In the genomic region with DNA sequence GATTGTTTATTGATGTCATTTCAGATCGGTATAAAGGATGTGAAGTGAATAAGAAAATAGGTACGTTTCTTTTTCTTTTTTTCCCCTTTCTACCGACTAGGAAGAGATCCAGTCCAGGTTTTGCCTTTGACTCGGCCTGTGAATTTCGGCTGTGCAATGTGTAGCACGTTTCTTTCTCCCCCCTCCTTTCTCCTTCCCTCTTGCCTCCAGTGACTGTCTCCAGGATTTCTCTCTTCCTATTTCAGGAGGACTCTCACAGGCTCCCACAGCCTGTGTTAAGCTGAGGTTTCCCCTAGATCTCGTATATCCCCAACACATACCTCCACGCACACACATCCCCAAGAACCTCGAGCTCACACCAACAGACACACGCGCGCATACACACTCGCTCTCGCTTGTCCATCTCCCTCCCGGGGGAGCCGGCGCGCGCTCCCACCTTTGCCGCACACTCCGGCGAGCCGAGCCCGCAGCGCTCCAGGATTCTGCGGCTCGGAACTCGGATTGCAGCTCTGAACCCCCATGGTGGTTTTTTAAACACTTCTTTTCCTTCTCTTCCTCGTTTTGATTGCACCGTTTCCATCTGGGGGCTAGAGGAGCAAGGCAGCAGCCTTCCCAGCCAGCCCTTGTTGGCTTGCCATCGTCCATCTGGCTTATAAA, we compare ENCODE assay signal across 8 cellular contexts. TPM values are rescaled to one million over a fixed set of nuclear protein-coding genes. Genes with fewer than 3 reads are reported as not detected.
DNase-seq lines count a peak whose midpoint lies in the region; ATAC-seq and TF ChIP-seq lines count a peak whose summit lies in the region.

A gene (plus strand): TSS at position 185 of the 657 bp plus-strand sequence.

- intact Hi-C loops in left lung (cut with DNase I), result no loop called here
- intact Hi-C loops in thyroid gland (cut with DNase I), result no loop called here

- H3K27ac ChIP-seq in left lung, result peak within 1 kb of the TSS; percentile 57 to 85
- peak within 1 kb of the TSS in 1 of 3 donors; percentile 58 for H3K27ac ChIP-seq in thyroid gland

- 1% methylated on average over 31 of the region's 31 CpGs for WGBS in thyroid gland, 2 donors

- no peak for TF ChIP-seq CTCF in HFF-Myc (IDR thresholded peaks at IDR 0.05; ENCODE audit: low read depth, low read length, missing control alignments)
- no peak for TF ChIP-seq CTCF in choroid plexus epithelial cell (conservative IDR thresholded peaks at IDR 0.05; ENCODE audit: low read depth, low read length)
- TF ChIP-seq CTCF in left lung (IDR thresholded peaks at IDR 0.05), result no peak
- no peak for TF ChIP-seq CTCF in thyroid gland (IDR thresholded peaks at IDR 0.05)

- no peaks in the 10 kb centered on the region for H3K9me3 ChIP-seq in left lung
- H3K9me3 ChIP-seq in thyroid gland, result no peaks in the 10 kb centered on the region

- peak; percentile 66 for ATAC-seq in left lung
- ATAC-seq in HG03025 (IDR thresholded peaks at IDR 0.05; ENCODE audit: low FRiP score, unreplicated experiment), result no peak
- ATAC-seq in HG03439 (IDR thresholded peaks at IDR 0.05; ENCODE audit: unreplicated experiment), result no peak

- DNase-seq in HFF-Myc (ENCODE audit: extremely low read depth, low read depth) (peak; percentile 82), NCI-H524 treated with DMSO at 0.1 percent for 48 hours (lab: John Stamatoyannopoulos, UW) (peak; percentile 81), choroid plexus epithelial cell (ENCODE audit: low read depth) (peak; percentile 98), left lung (no peak), thyroid gland (peak in 1 of 2 donors; percentile 4), OCI-M2 (lab: John Stamatoyannopoulos, UW; ENCODE audit: unreplicated experiment) (no peak)

- TF ChIP-seq POLR2A in thyroid gland (IDR thresholded peaks at IDR 0.05), result no peak

- no peaks in the 10 kb centered on the region for H3K36me3 ChIP-seq in left lung
- H3K36me3 ChIP-seq in thyroid gland, result no peaks in the 10 kb centered on the region

- H3K27me3 ChIP-seq in left lung (peaks cover 16 to 43% of the 10 kb centered on the region in 2 donors), thyroid gland (no peaks in the 10 kb centered on the region)

- peak within 1 kb of the TSS; percentile 76 for H3K4me3 ChIP-seq in HFF-Myc (replicated peaks; ENCODE audit: low read depth, low read length)
- peak within 1 kb of the TSS; percentile 88 for H3K4me3 ChIP-seq in choroid plexus epithelial cell (ENCODE audit: low read depth, low read length)
- peak within 1 kb of the TSS; percentile 34 to 48 for H3K4me3 ChIP-seq in left lung
- H3K4me3 ChIP-seq in thyroid gland (replicated peaks in 1 of 3), result peak within 1 kb of the TSS in 2 of 3 donors; percentile 7 to 20

- H3K4me1 ChIP-seq in left lung (no peaks in the 10 kb centered on the region), thyroid gland (no peaks in the 10 kb centered on the region)

RNA-seq across cellular contexts. Expression of the gene that starts here (rescaled TPM):
- 1 to 10 TPM; 9.6 to 9.7 TPM for total RNA-seq in left lung
- total RNA-seq in thyroid gland, result 10 to 100 TPM in 1 of 4 donors, 1 to 10 TPM in 3; 2.8 to 13.4 (median 7.5) TPM

Comparison
In these comparisons a context has a peak if more than half of its experiments do, and no peak if none do; other contexts are left out.
1. DNase-seq: peak in HFF-Myc (single experiment), NCI-H524 treated with DMSO at 0.1 percent for 48 hours (single experiment) and choroid plexus epithelial cell (single experiment); none in left lung (0 of 2) and OCI-M2 (single experiment).
2. H3K4me3 ChIP-seq: peak in every context shown above with its lines; median percentile 88 in choroid plexus epithelial cell; 76 in HFF-Myc; 41 in left lung; 14 in thyroid gland.